ENCODE assay signal across 1 cellular context in the genomic region with DNA sequence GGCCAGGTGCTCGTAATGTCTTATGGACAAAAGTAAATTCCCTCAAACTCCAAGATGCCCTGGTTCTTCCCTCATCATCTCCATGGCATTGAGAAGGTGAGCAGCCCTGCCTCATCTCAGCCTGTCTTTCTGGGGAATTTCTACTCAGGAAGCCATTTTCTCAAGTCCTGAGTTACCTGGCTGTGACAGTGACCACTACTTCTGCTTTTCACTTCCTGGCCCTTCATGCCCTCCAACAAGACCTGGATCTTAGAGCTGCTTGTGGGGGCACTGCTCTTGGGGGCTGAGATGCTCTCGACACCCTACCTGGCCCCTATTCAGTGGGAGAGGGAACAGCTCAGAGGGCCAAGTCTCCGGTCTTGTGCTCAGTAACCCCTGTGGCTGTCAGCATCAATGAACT.
TF ChIP-seq lines count a peak whose summit lies in the region.

No MANE protein-coding gene starts in this region.

TF ChIP-seq in HCT116, 20 proteins besides CTCF, POLR2A, EP300 and RAD21 (continued from another document):
- TF ChIP-seq EGR1 (IDR thresholded peaks at IDR 0.05; ENCODE audit: low read depth), result no peak
- TF ChIP-seq, protein P1, sequence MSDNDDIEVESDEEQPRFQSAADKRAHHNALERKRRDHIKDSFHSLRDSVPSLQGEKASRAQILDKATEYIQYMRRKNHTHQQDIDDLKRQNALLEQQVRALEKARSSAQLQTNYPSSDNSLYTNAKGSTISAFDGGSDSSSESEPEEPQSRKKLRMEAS (IDR thresholded peaks at IDR 0.05), result no peak
- TF ChIP-seq POLR2AphosphoS5 (IDR thresholded peaks at IDR 0.05; ENCODE audit: low read depth, low read length), result no peak
- no peak for TF ChIP-seq FOSL1 (IDR thresholded peaks at IDR 0.05; ENCODE audit: low read depth)
- no peak for TF ChIP-seq ZFX (IDR thresholded peaks at IDR 0.05)
- TF ChIP-seq SP1 (IDR thresholded peaks at IDR 0.05; ENCODE audit: low read depth), result no peak
- TF ChIP-seq, protein P2, sequence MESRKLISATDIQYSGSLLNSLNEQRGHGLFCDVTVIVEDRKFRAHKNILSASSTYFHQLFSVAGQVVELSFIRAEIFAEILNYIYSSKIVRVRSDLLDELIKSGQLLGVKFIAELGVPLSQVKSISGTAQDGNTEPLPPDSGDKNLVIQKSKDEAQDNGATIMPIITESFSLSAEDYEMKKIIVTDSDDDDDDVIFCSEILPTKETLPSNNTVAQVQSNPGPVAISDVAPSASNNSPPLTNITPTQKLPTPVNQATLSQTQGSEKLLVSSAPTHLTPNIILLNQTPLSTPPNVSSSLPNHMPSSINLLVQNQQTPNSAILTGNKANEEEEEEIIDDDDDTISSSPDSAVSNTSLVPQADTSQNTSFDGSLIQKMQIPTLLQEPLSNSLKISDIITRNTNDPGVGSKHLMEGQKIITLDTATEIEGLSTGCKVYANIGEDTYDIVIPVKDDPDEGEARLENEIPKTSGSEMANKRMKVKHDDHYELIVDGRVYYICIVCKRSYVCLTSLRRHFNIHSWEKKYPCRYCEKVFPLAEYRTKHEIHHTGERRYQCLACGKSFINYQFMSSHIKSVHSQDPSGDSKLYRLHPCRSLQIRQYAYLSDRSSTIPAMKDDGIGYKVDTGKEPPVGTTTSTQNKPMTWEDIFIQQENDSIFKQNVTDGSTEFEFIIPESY (IDR thresholded peaks at IDR 0.05; ENCODE audit: extremely low read depth, insufficient replicate concordance, low read length), result no peak
- no peak for TF ChIP-seq CBX3 (IDR thresholded peaks at IDR 0.05; ENCODE audit: low read depth)
